In genomic region chr17:2594657-2595085, GRCh38 we compare ENCODE assay signal across 8 cellular contexts. TPM values are rescaled to one million over a fixed set of nuclear protein-coding genes. Genes with fewer than 3 reads are reported as not detected.
DNase-seq lines count a peak whose midpoint lies in the region; ATAC-seq and TF ChIP-seq lines count a peak whose summit lies in the region.

No MANE protein-coding gene starts in this region.

- no peaks in the 10 kb centered on the region for H3K27me3 Mint-ChIP-seq in activated T-helper 1 cell treated with anti-CD3 and anti-CD28 coated beads, Interleukin-12 subunit alpha, Interleukin-12 subunit beta, Interleukin-2, Interleukin-4 antibody, amounts not matched to agents 30 ng/mL and 10 ng/mL and 1 ng/mL, durations not matched to agents 14 hours and 24 hours and 36 hours (ENCODE audit: insufficient read depth)
- no peaks in the 10 kb centered on the region for H3K27me3 Mint-ChIP-seq in stimulated activated memory B cell treated with anti-CD40 and anti-IgM and Interleukin-4, amounts not matched to agents 10 μg/mL and 1 μg/mL and 100 μg/mL, for 72 hours

- ATAC-seq in Right ventricle myocardium superior (ENCODE audit: poor library complexity) (no peak), HG03342 (IDR thresholded peaks at IDR 0.05; ENCODE audit: unreplicated experiment) (no peak)
- ATAC-seq in stimulated activated memory B cell treated with anti-CD40 and anti-IgM and Interleukin-4, amounts not matched to agents 10 μg/mL and 1 μg/mL and 100 μg/mL, for 72 hours = no peak

- DNase-seq in right atrium auricular region (ENCODE audit: low spot score) (no peak), Right ventricle myocardium superior (no peak), HK-2 (ENCODE audit: unreplicated experiment) (no peak)
- DNase-seq in activated T-helper 1 cell treated with anti-CD3 and anti-CD28 coated beads, Interleukin-12 subunit alpha, Interleukin-12 subunit beta, Interleukin-2, Interleukin-4 antibody, amounts not matched to agents 30 ng/mL and 10 ng/mL and 1 ng/mL, durations not matched to agents 14 hours and 24 hours and 36 hours (ENCODE audit: low spot score) = peak; percentile 3
- DNase-seq in stimulated activated naive CD4-positive, alpha-beta T cell treated with Interleukin-2 at 50 U/mL for 16 hours (lab: John Stamatoyannopoulos, UW) = no peak

- H3K27ac Mint-ChIP-seq in activated T-helper 1 cell treated with anti-CD3 and anti-CD28 coated beads, Interleukin-12 subunit alpha, Interleukin-12 subunit beta, Interleukin-2, Interleukin-4 antibody, amounts not matched to agents 30 ng/mL and 10 ng/mL and 1 ng/mL, durations not matched to agents 14 hours and 24 hours and 36 hours = peak overlapping the region; percentile 94
- H3K27ac Mint-ChIP-seq in stimulated activated memory B cell treated with anti-CD40 and anti-IgM and Interleukin-4, amounts not matched to agents 10 μg/mL and 1 μg/mL and 100 μg/mL, for 72 hours = peak overlapping the region; percentile 85

- no peaks in the 10 kb centered on the region for H3K9me3 ChIP-seq in right atrium auricular region

- H3K4me3 ChIP-seq in right atrium auricular region = peak overlapping the region; percentile 90 to 98
- peak overlapping the region; percentile 86 for H3K4me3 ChIP-seq in iPS-11a (ENCODE audit: low read depth, low read length)

- H3K27me3 ChIP-seq in right atrium auricular region = no peaks in the 10 kb centered on the region

- H3K4me3 Mint-ChIP-seq in activated T-helper 1 cell treated with anti-CD3 and anti-CD28 coated beads, Interleukin-12 subunit alpha, Interleukin-12 subunit beta, Interleukin-2, Interleukin-4 antibody, amounts not matched to agents 30 ng/mL and 10 ng/mL and 1 ng/mL, durations not matched to agents 14 hours and 24 hours and 36 hours = peak overlapping the region; percentile 96
- H3K4me3 Mint-ChIP-seq in stimulated activated memory B cell treated with anti-CD40 and anti-IgM and Interleukin-4, amounts not matched to agents 10 μg/mL and 1 μg/mL and 100 μg/mL, for 72 hours = peak overlapping the region; percentile 86

- H3K4me1 ChIP-seq in right atrium auricular region = peaks cover 0 to 50% of the 10 kb centered on the region in 2 donors

- intact Hi-C loops in Right ventricle myocardium superior (cut with DNase I) = no loop called here
- intact Hi-C loops in activated T-helper 1 cell treated with anti-CD3 and anti-CD28 coated beads, Interleukin-12 subunit alpha, Interleukin-12 subunit beta, Interleukin-2, Interleukin-4 antibody, amounts not matched to agents 30 ng/mL and 10 ng/mL and 1 ng/mL, durations not matched to agents 14 hours and 24 hours and 36 hours (cut with micrococcal nuclease) = loop anchor here (5.0 kb wide), 1 partner anchor 257 kb away; the partner anchor contains the start of genes SGSM2 and TSR1

- peaks cover 15% of the 10 kb centered on the region for H3K36me3 Mint-ChIP-seq in activated T-helper 1 cell treated with anti-CD3 and anti-CD28 coated beads, Interleukin-12 subunit alpha, Interleukin-12 subunit beta, Interleukin-2, Interleukin-4 antibody, amounts not matched to agents 30 ng/mL and 10 ng/mL and 1 ng/mL, durations not matched to agents 14 hours and 24 hours and 36 hours (ENCODE audit: low read depth)
- peaks cover 9% of the 10 kb centered on the region for H3K36me3 Mint-ChIP-seq in stimulated activated memory B cell treated with anti-CD40 and anti-IgM and Interleukin-4, amounts not matched to agents 10 μg/mL and 1 μg/mL and 100 μg/mL, for 72 hours

- TF ChIP-seq CTCF in right atrium auricular region (IDR thresholded peaks at IDR 0.05) = no peak

- no peaks in the 10 kb centered on the region for H3K36me3 ChIP-seq in right atrium auricular region

- H3K4me1 Mint-ChIP-seq in activated T-helper 1 cell treated with anti-CD3 and anti-CD28 coated beads, Interleukin-12 subunit alpha, Interleukin-12 subunit beta, Interleukin-2, Interleukin-4 antibody, amounts not matched to agents 30 ng/mL and 10 ng/mL and 1 ng/mL, durations not matched to agents 14 hours and 24 hours and 36 hours (ENCODE audit: low read depth) = peaks cover 43% of the 10 kb centered on the region
- H3K4me1 Mint-ChIP-seq in stimulated activated memory B cell treated with anti-CD40 and anti-IgM and Interleukin-4, amounts not matched to agents 10 μg/mL and 1 μg/mL and 100 μg/mL, for 72 hours = peaks cover 46% of the 10 kb centered on the region

- H3K27ac ChIP-seq in right atrium auricular region = peak overlapping the region; percentile 95 to 99

- H3K9me3 Mint-ChIP-seq in activated T-helper 1 cell treated with anti-CD3 and anti-CD28 coated beads, Interleukin-12 subunit alpha, Interleukin-12 subunit beta, Interleukin-2, Interleukin-4 antibody, amounts not matched to agents 30 ng/mL and 10 ng/mL and 1 ng/mL, durations not matched to agents 14 hours and 24 hours and 36 hours = no peaks in the 10 kb centered on the region
- H3K9me3 Mint-ChIP-seq in stimulated activated memory B cell treated with anti-CD40 and anti-IgM and Interleukin-4, amounts not matched to agents 10 μg/mL and 1 μg/mL and 100 μg/mL, for 72 hours = no peaks in the 10 kb centered on the region

RNA-seq across cellular contexts. Expression of gene PAFAH1B1, which starts 1.2 kb away (rescaled TPM):
- total RNA-seq in right atrium auricular region (10 to 100 TPM; 55.4 to 71.6 TPM), Right ventricle myocardium superior (104 TPM)
- 167 TPM in 2 replicates for total RNA-seq in activated T-helper 1 cell treated with anti-CD3 and anti-CD28 coated beads, Interleukin-12 subunit alpha, Interleukin-12 subunit beta, Interleukin-2, Interleukin-4 antibody, amounts not matched to agents 30 ng/mL and 10 ng/mL and 1 ng/mL, durations not matched to agents 14 hours and 24 hours and 36 hours
